Comparison of ENCODE assay signal across 8 cellular contexts in genomic region chr2:201118957-201119848, GRCh38. TPM values are rescaled to one million over a fixed set of nuclear protein-coding genes. Genes with fewer than 3 reads are reported as not detected.
DNase-seq lines count a peak whose midpoint lies in the region; ATAC-seq, FAIRE-seq and TF ChIP-seq lines count a peak whose summit lies in the region.

No MANE protein-coding gene starts in this region.

- peak overlapping the region; percentile 94 for H3K4me3 Mint-ChIP-seq in activated T-helper 2 cell treated with anti-CD3 and anti-CD28 coated beads, Interferon-gamma antibody, Interleukin-2, Interleukin-4, amounts not matched to agents 10 μg/mL and 5 μg/mL and 100 μg/mL, durations not matched to agents 14 hours and 24 hours and 36 hours (ENCODE audit: low read depth)

- H3K9ac ChIP-seq in skeletal muscle tissue (ENCODE audit: low read depth in 1 of 3, low read length in 3 of 3) = peak overlapping the region; percentile 93 to 99 (median 95)

- H3K27ac ChIP-seq in left ventricle myocardium inferior (replicated peaks) = peak overlapping the region; percentile 100
- peak overlapping the region; percentile 98 for H3K27ac ChIP-seq in skeletal muscle tissue (ENCODE audit: low read depth, low read length)

- DNase-seq in activated gamma-delta T cell treated with Interleukin-2 at 50 U/mL for 16 hours = peak; percentile 29
- no peak for DNase-seq in activated gamma-delta T cell (lab: John Stamatoyannopoulos, UW)
- no peak for DNase-seq in MG63
- no peak for DNase-seq in activated T-helper 2 cell treated with anti-CD3 and anti-CD28 coated beads, Interferon-gamma antibody, Interleukin-2, Interleukin-4, amounts not matched to agents 10 μg/mL and 5 μg/mL and 100 μg/mL, durations not matched to agents 14 hours and 24 hours and 36 hours (ENCODE audit: low spot score)
- no peak for DNase-seq in left ventricle myocardium inferior
- DNase-seq in H54 (ENCODE audit: insufficient read length, low spot score) = no peak

- H3K27ac Mint-ChIP-seq in activated T-helper 2 cell treated with anti-CD3 and anti-CD28 coated beads, Interferon-gamma antibody, Interleukin-2, Interleukin-4, amounts not matched to agents 10 μg/mL and 5 μg/mL and 100 μg/mL, durations not matched to agents 14 hours and 24 hours and 36 hours = peak overlapping the region; percentile 95

- ATAC-seq in GM18520 (IDR thresholded peaks at IDR 0.05; ENCODE audit: unreplicated experiment) = no peak

- no peaks in the 10 kb centered on the region for H3K27me3 Mint-ChIP-seq in activated T-helper 2 cell treated with anti-CD3 and anti-CD28 coated beads, Interferon-gamma antibody, Interleukin-2, Interleukin-4, amounts not matched to agents 10 μg/mL and 5 μg/mL and 100 μg/mL, durations not matched to agents 14 hours and 24 hours and 36 hours (ENCODE audit: low read depth)

- H3K36me3 Mint-ChIP-seq in activated T-helper 2 cell treated with anti-CD3 and anti-CD28 coated beads, Interferon-gamma antibody, Interleukin-2, Interleukin-4, amounts not matched to agents 10 μg/mL and 5 μg/mL and 100 μg/mL, durations not matched to agents 14 hours and 24 hours and 36 hours (ENCODE audit: low read depth) = peaks cover 58% of the 10 kb centered on the region

- TF ChIP-seq POLR2A in H54 (IDR thresholded peaks at IDR 0.05; ENCODE audit: low read depth, low read length) = no peak

- FAIRE-seq in H54 (lab: Jason Lieb, UNC) = no peak

- peaks cover 49% of the 10 kb centered on the region for H3K4me1 Mint-ChIP-seq in activated T-helper 2 cell treated with anti-CD3 and anti-CD28 coated beads, Interferon-gamma antibody, Interleukin-2, Interleukin-4, amounts not matched to agents 10 μg/mL and 5 μg/mL and 100 μg/mL, durations not matched to agents 14 hours and 24 hours and 36 hours (ENCODE audit: low read depth)

- peaks cover 11% of the 10 kb centered on the region; the same call in 1 of the 2 replicates for H3K36me3 ChIP-seq in MG63
- peaks cover 16% of the 10 kb centered on the region for H3K36me3 ChIP-seq in left ventricle myocardium inferior
- H3K36me3 ChIP-seq in skeletal muscle tissue (ENCODE audit: control insufficient read depth in 3 of 3, insufficient read depth in 3 of 3, low read length in 3 of 3) = peaks cover 0 to 2% (median 0%) of the 10 kb centered on the region in 3 donors

- peaks cover 81% of the 10 kb centered on the region for H3K4me1 ChIP-seq in left ventricle myocardium inferior
- peaks cover 36 to 45% (median 41%) of the 10 kb centered on the region in 3 donors for H3K4me1 ChIP-seq in skeletal muscle tissue (ENCODE audit: control insufficient read depth in 3 of 3, insufficient read depth in 3 of 3, low read length in 3 of 3)

- H3K4me3 ChIP-seq in MG63 (peak overlapping the region; percentile 57), left ventricle myocardium inferior (peak overlapping the region; percentile 88), skeletal muscle tissue (ENCODE audit: low read length in 3 of 3) (peak overlapping the region; percentile 87 to 91 (median 90))

- H3K9me3 Mint-ChIP-seq in activated T-helper 2 cell treated with anti-CD3 and anti-CD28 coated beads, Interferon-gamma antibody, Interleukin-2, Interleukin-4, amounts not matched to agents 10 μg/mL and 5 μg/mL and 100 μg/mL, durations not matched to agents 14 hours and 24 hours and 36 hours = no peaks in the 10 kb centered on the region

- intact Hi-C loops in activated T-helper 2 cell treated with anti-CD3 and anti-CD28 coated beads, Interferon-gamma antibody, Interleukin-2, Interleukin-4, amounts not matched to agents 10 μg/mL and 5 μg/mL and 100 μg/mL, durations not matched to agents 14 hours and 24 hours and 36 hours (cut with micrococcal nuclease) = loop anchor here (1.0 to 2.0 kb wide), 2 partner anchors 114 to 406 kb away; no protein-coding TSS in a partner anchor
- intact Hi-C loops in left ventricle myocardium inferior (cut with micrococcal nuclease) = no loop called here

- H3K9me3 ChIP-seq in MG63 (no peaks in the 10 kb centered on the region), left ventricle myocardium inferior (replicated peaks) (no peaks in the 10 kb centered on the region), skeletal muscle tissue (ENCODE audit: control insufficient read depth in 3 of 3, low read length in 3 of 3) (no peaks in the 10 kb centered on the region)

- TF ChIP-seq CTCF in left ventricle myocardium inferior (IDR thresholded peaks at IDR 0.05; ENCODE audit: borderline replicate concordance) = no peak

- H3K27me3 ChIP-seq in MG63 = no peaks in the 10 kb centered on the region
- H3K27me3 ChIP-seq in left ventricle myocardium inferior (ENCODE audit: low read depth) = no peaks in the 10 kb centered on the region
- no peaks in the 10 kb centered on the region for H3K27me3 ChIP-seq in skeletal muscle tissue (ENCODE audit: control insufficient read depth in 3 of 3, insufficient read depth in 3 of 3, low read length in 3 of 3)

RNA-seq across cellular contexts. Expression of gene CFLAR, which starts 3.2 kb away (rescaled TPM):
- total RNA-seq in MG63 (2014; rRNA removed; shearing (Covaris generic); ENCODE audit: low replicate concordance) = 29.3 and 39.6 TPM in 2 replicates
- total RNA-seq in activated T-helper 2 cell treated with anti-CD3 and anti-CD28 coated beads, Interferon-gamma antibody, Interleukin-2, Interleukin-4, amounts not matched to agents 10 μg/mL and 5 μg/mL and 100 μg/mL, durations not matched to agents 14 hours and 24 hours and 36 hours = 255 and 268 TPM in 2 replicates
- 238 TPM for total RNA-seq in left ventricle myocardium inferior
- 62.6 TPM for total RNA-seq in skeletal muscle tissue

RNA-seq across cellular contexts. Expression of gene NDUFB3, which starts 47.4 kb away (rescaled TPM):
- 126 and 240 TPM in 2 replicates for total RNA-seq in MG63 (2014; rRNA removed; shearing (Covaris generic); ENCODE audit: low replicate concordance)
- total RNA-seq in activated T-helper 2 cell treated with anti-CD3 and anti-CD28 coated beads, Interferon-gamma antibody, Interleukin-2, Interleukin-4, amounts not matched to agents 10 μg/mL and 5 μg/mL and 100 μg/mL, durations not matched to agents 14 hours and 24 hours and 36 hours = 123 and 125 TPM in 2 replicates
- total RNA-seq in left ventricle myocardium inferior = 466 TPM
- 87.7 TPM for total RNA-seq in skeletal muscle tissue

RNA-seq across cellular contexts. Expression of gene HYCC2, which starts 47.7 kb away (rescaled TPM):
- total RNA-seq in MG63 (2014; rRNA removed; shearing (Covaris generic); ENCODE audit: low replicate concordance) = 0.62 and 0.86 TPM in 2 replicates
- total RNA-seq in activated T-helper 2 cell treated with anti-CD3 and anti-CD28 coated beads, Interferon-gamma antibody, Interleukin-2, Interleukin-4, amounts not matched to agents 10 μg/mL and 5 μg/mL and 100 μg/mL, durations not matched to agents 14 hours and 24 hours and 36 hours = 20.1 and 23.8 TPM in 2 replicates
- 11.5 TPM for total RNA-seq in left ventricle myocardium inferior
- total RNA-seq in skeletal muscle tissue = 16.7 TPM
